Comparison of ENCODE assay signal across 18 cellular contexts in the genomic region with DNA sequence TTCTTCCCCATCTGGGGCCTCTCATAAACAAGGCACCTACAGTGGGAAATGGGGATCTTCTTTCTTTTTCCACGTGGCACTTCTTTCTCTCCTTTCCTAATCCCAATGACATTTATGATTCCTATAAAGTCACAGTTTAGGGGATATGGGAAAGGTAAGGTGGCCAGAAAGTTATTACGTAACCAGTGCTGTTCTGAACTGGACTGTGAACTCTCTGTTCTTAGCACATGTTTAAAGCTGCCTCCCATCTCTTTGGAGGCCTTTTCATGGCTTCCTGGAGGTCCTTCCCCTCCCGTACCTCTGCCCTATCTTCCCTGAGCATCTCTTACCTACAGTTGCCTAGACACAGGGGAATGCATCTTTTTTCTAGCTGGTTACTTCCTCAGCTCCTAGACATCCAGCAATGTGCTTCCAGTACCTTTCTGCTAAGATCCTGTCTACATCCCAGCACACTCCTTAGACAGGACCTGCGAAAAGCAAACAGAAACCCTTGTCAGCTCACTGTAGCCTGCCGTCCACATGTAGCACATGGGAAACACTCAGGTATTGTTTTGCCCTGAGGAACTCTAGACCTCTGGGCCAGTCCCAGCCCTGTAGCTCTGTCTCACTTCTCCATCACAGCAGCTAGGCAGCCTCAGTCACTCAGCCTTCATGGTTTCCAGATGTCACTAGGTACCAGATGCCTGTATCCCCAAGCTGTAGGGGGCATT.
"Had no signal": no experiment of that assay in that cellular context is flagged by ENCODE, and none has a peak within 500 bp of the region (broad histone marks: within the 10 kb centered on the region; RNA-seq: fewer than 3 reads in every experiment).

No MANE protein-coding gene starts in this region.

- H3K4me3 ChIP-seq: lower lobe of right lung, neural progenitor cell, ovary, thyroid gland, vagina had no signal

- FAIRE-seq: endothelial cell of umbilical vein had no signal

- H3K4me3 Mint-ChIP-seq: activated CD4-positive, alpha-beta T cell treated with anti-CD3 and anti-CD28 coated beads, Interleukin-2, amount 10 ng/mL, durations not matched to agents 7 days and 5 days; activated naive CD8-positive, alpha-beta T cell treated with anti-CD3 and anti-CD28 coated beads for 36 hours; neural progenitor cell had no signal

- H3K27ac Mint-ChIP-seq: activated CD4-positive, alpha-beta T cell treated with anti-CD3 and anti-CD28 coated beads, Interleukin-2, amount 10 ng/mL, durations not matched to agents 7 days and 5 days; activated naive CD8-positive, alpha-beta T cell treated with anti-CD3 and anti-CD28 coated beads for 36 hours; neural progenitor cell had no signal

- DNase-seq: activated CD4-positive, alpha-beta T cell treated with anti-CD3 and anti-CD28 coated beads, Interleukin-2, amount 10 ng/mL, durations not matched to agents 7 days and 5 days; activated CD4-positive, CD25-positive, alpha-beta regulatory T cell; activated CD8-positive, alpha-beta memory T cell treated with anti-CD3 and anti-CD28 coated beads, Interleukin-2, amount 50 U/mL, for 48 hours; activated gamma-delta T cell treated with Interleukin-2 at 50 U/mL for 16 hours; activated naive CD8-positive, alpha-beta T cell treated with anti-CD3 and anti-CD28 coated beads for 36 hours; amygdala; brain microvascular endothelial cell; effector CD8-positive, alpha-beta T cell; glutamatergic neuron; kidney glomerular epithelial cell; lower lobe of right lung; ovary; retina; thyroid gland had no signal

- H3K4me1 ChIP-seq: lower lobe of right lung, neural progenitor cell, thyroid gland had no signal

- H3K4me2 ChIP-seq: neural progenitor cell had no signal

- H3K27me3 ChIP-seq: brain microvascular endothelial cell, foreskin keratinocyte, neural progenitor cell, ovary, thyroid gland, vagina had no signal

- H3K9ac ChIP-seq: neural progenitor cell had no signal

- H3K27ac ChIP-seq: brain microvascular endothelial cell, foreskin keratinocyte, lower lobe of right lung, neural progenitor cell, ovary, thyroid gland, vagina had no signal

- H3K9me3 ChIP-seq: lower lobe of right lung, ovary, thyroid gland, vagina had no signal

- H3K4me1 Mint-ChIP-seq: activated CD4-positive, alpha-beta T cell treated with anti-CD3 and anti-CD28 coated beads, Interleukin-2, amount 10 ng/mL, durations not matched to agents 7 days and 5 days; activated naive CD8-positive, alpha-beta T cell treated with anti-CD3 and anti-CD28 coated beads for 36 hours had no signal

- H3K9me3 Mint-ChIP-seq: activated CD4-positive, alpha-beta T cell treated with anti-CD3 and anti-CD28 coated beads, Interleukin-2, amount 10 ng/mL, durations not matched to agents 7 days and 5 days; activated naive CD8-positive, alpha-beta T cell treated with anti-CD3 and anti-CD28 coated beads for 36 hours; neural progenitor cell had no signal

- H3K36me3 ChIP-seq: brain microvascular endothelial cell, lower lobe of right lung, neural progenitor cell, ovary, thyroid gland, vagina had no signal

- H3K36me3 Mint-ChIP-seq: activated naive CD8-positive, alpha-beta T cell treated with anti-CD3 and anti-CD28 coated beads for 36 hours; neural progenitor cell had no signal

- H2AFZ ChIP-seq: neural progenitor cell had no signal
